21 cellular contexts compared by ENCODE assay signal in the genomic region with DNA sequence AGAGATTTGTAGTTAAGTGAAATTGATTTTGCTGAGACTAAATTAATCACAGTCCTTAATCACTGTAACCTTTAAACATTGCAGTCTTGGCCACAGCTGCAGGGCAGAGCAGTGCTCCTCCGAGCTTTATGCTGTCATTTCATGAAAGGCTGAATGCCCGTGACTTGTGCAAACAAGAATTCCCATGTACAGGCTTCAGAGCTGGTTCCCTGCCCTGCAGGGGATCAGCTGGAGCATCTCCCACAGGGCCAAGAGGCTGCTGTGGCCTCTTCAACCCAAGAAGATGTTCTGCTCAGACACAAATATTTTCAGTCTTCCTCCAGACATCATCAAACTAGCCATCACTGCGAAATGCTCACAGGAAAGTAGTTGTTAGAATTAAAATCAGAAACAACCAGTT.
"Had no signal": no experiment of that assay in that cellular context is flagged by ENCODE, and none has a peak within 500 bp of the region (broad histone marks: within the 10 kb centered on the region; RNA-seq: fewer than 3 reads in every experiment).

No MANE protein-coding gene starts in this region.

- H3K4me3 ChIP-seq: adrenal gland, ascending aorta, hepatocyte, left ventricle myocardium inferior, ovary, psoas muscle, skin epidermis, testis, vagina had no signal

- H3K27ac ChIP-seq: ascending aorta, brain microvascular endothelial cell, hepatocyte, left ventricle myocardium inferior, psoas muscle, skin epidermis, testis, vagina, WERI-Rb-1 had no signal

- DNase-seq: activated CD4-positive, alpha-beta T cell treated with anti-CD3 and anti-CD28 coated beads for 1 hour; activated CD4-positive, alpha-beta T cell treated with anti-CD3 and anti-CD28 coated beads, Interleukin-2, amount 50 U/mL, for 1 hour; activated CD8-positive, alpha-beta T cell treated with anti-CD3 and anti-CD28 coated beads, Interleukin-2, amount 10 ng/mL, durations not matched to agents 7 days and 5 days; adrenal gland; brain microvascular endothelial cell; central memory CD4-positive, alpha-beta T cell; effector memory CD4-positive, alpha-beta T cell; foreskin melanocyte; left ventricle myocardium inferior; mammary epithelial cell; midbrain; ovary; psoas muscle; right cardiac atrium; stimulated activated CD4-positive, alpha-beta T cell treated with anti-CD3 and anti-CD28 coated beads, Interleukin-2, amount 100 ng/mL, for 24 hours; testis; WERI-Rb-1 had no signal

- H3K27me3 ChIP-seq: adrenal gland, ascending aorta, brain microvascular endothelial cell, hepatocyte, ovary, testis, vagina had no signal

- H3K4me1 ChIP-seq: ascending aorta, psoas muscle, testis had no signal

- H3K9me3 ChIP-seq: adrenal gland, ascending aorta, left ventricle myocardium inferior, ovary, psoas muscle, testis, vagina had no signal

- H3K36me3 ChIP-seq: adrenal gland, ascending aorta, brain microvascular endothelial cell, left ventricle myocardium inferior, ovary, vagina, WERI-Rb-1 had no signal
